ENCODE assay signal across 14 cellular contexts in genomic region chr10:90917968-90918318, GRCh38. TPM values are rescaled to one million over a fixed set of nuclear protein-coding genes. Genes with fewer than 3 reads are reported as not detected.
"Had no signal": no experiment of that assay in that cellular context is flagged by ENCODE, and none has a peak within 500 bp of the region (broad histone marks: within the 10 kb centered on the region; RNA-seq: fewer than 3 reads in every experiment).

No MANE protein-coding gene starts in this region.

- H3K27me3 Mint-ChIP-seq: activated B cell treated with CpG ODN at 0.5 μM for 24 hours had no signal

- H3K36me3 ChIP-seq: esophagus squamous epithelium, pancreas had no signal

- H3K4me3 ChIP-seq: dorsolateral prefrontal cortex, esophagus squamous epithelium, pancreas had no signal

- H3K4me1 Mint-ChIP-seq: activated naive CD4-positive, alpha-beta T cell treated with anti-CD3 and anti-CD28 coated beads, Interleukin-2, amount 50 U/mL, for 24 hours; T-helper 17 cell had no signal

- H3K9me3 ChIP-seq: esophagus squamous epithelium, pancreas had no signal

- ATAC-seq: left lobe of liver, pancreas, T-helper 17 cell had no signal

- H3K36me3 Mint-ChIP-seq: activated naive CD4-positive, alpha-beta T cell treated with anti-CD3 and anti-CD28 coated beads, Interleukin-2, amount 50 U/mL, for 24 hours had no signal

- FAIRE-seq: pancreas had no signal

- H3K9me3 Mint-ChIP-seq: activated B cell treated with CpG ODN at 0.5 μM for 24 hours; activated naive CD4-positive, alpha-beta T cell treated with anti-CD3 and anti-CD28 coated beads, Interleukin-2, amount 50 U/mL, for 24 hours had no signal

- DNase-seq: activated B cell treated with CpG ODN at 0.5 μM for 24 hours; activated effector memory CD4-positive, alpha-beta T cell treated with Interleukin-2 at 50 U/mL for 16 hours; activated T-cell treated with anti-CD3 and anti-CD28 coated beads, Interleukin-2, amount 50 U/mL, for 1 hour; amygdala; brain microvascular endothelial cell; cerebellar nuclear complex; dorsolateral prefrontal cortex; esophagus squamous epithelium; glutamatergic neuron; pancreas; stimulated activated naive CD4-positive, alpha-beta T cell treated with Interleukin-2 at 50 U/mL for 16 hours; T-helper 17 cell had no signal

- H3K27me3 ChIP-seq: brain microvascular endothelial cell, pancreas had no signal

- H3K4me3 Mint-ChIP-seq: activated B cell treated with CpG ODN at 0.5 μM for 24 hours; activated naive CD4-positive, alpha-beta T cell treated with anti-CD3 and anti-CD28 coated beads, Interleukin-2, amount 50 U/mL, for 24 hours; T-helper 17 cell had no signal

- H3K27ac Mint-ChIP-seq: activated B cell treated with CpG ODN at 0.5 μM for 24 hours; activated naive CD4-positive, alpha-beta T cell treated with anti-CD3 and anti-CD28 coated beads, Interleukin-2, amount 50 U/mL, for 24 hours; T-helper 17 cell had no signal

- H3K4me1 ChIP-seq: pancreas had no signal

- H3K27ac ChIP-seq: brain microvascular endothelial cell, dorsolateral prefrontal cortex, esophagus squamous epithelium, pancreas had no signal

RNA-seq across cellular contexts. Expression of gene ANKRD1, which starts 2.9 kb away (rescaled TPM):
- total RNA-seq: activated B cell treated with CpG ODN at 0.5 μM for 24 hours, esophagus squamous epithelium, left lobe of liver, T-helper 17 cell had no signal
